27 cellular contexts compared by ENCODE assay signal in the genomic region with DNA sequence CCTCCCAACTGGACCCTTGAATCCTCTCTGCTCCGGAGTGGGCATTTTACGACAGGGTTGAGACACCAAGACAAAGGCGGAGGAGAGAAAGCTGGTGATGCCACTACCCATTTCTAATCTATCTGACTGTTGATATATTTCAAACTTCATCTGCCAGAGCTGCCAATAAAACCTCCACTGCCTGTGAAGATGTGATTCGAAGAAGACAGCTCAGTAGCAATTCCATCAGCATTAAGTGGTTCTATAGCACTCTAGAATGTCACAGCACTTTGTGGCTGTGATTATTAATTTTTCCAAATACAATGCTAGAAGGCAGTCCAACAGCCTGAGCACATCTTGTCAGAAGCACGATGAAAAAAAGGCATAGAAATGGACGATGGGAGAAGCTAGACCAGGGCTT.
DNase-seq lines count a peak whose midpoint lies in the region; TF ChIP-seq lines count a peak whose summit lies in the region.
"Had no signal": no experiment of that assay in that cellular context is flagged by ENCODE, and none has a peak within 500 bp of the region (broad histone marks: within the 10 kb centered on the region; RNA-seq: fewer than 3 reads in every experiment).

No MANE protein-coding gene starts in this region.

- H2AFZ ChIP-seq in neural cell (ENCODE audit: low read depth, low read length): no peak overlapping the region

- no peaks in the 10 kb centered on the region for H3K9me2 ChIP-seq in neural cell (ENCODE audit: insufficient read depth, low read length)

- no peak overlapping the region for H3K9ac ChIP-seq in neural cell (ENCODE audit: low read length)
- H3K9ac ChIP-seq: BLaER1; BLaER1 treated with 17β-estradiol and CSF1 and Interleukin-3, amounts not matched to agents 10 nM and 100 nM had no signal

- DNase-seq in stimulated activated CD4-positive, alpha-beta T cell treated with anti-CD3 and anti-CD28 coated beads, Interleukin-15, amount 100 ng/mL, for 24 hours: no peak
- DNase-seq: 8988T; ACHN; AML-193; BE2C; C1 segment of cervical spinal cord; Caco-2; Calu3; CD4-positive, alpha-beta memory T cell; CD4-positive, alpha-beta T cell; CD4-positive, CD25-positive, alpha-beta regulatory T cell; CD8-positive, alpha-beta memory T cell; CD8-positive, alpha-beta T cell; COR-L47; DMS 273 treated with DMSO at 0.1 percent for 48 hours; DMS153; DMS53; DMS79; DMS79 treated with DMSO at 0.1 percent for 48 hours; DND-41; EL had no signal

- H3F3A ChIP-seq in neural cell (ENCODE audit: insufficient read depth, low read length, poor library complexity, severe bottlenecking): no peaks in the 10 kb centered on the region

- no peaks in the 10 kb centered on the region for H3K79me2 ChIP-seq in neural cell (replicated peaks; ENCODE audit: insufficient read depth, low read length)

- TF ChIP-seq CTCF in neural cell (IDR thresholded peaks at IDR 0.05; ENCODE audit: poor library complexity, severe bottlenecking): no peak

- no peaks in the 10 kb centered on the region for H4K20me1 ChIP-seq in neural cell (ENCODE audit: insufficient read depth)
- H4K20me1 ChIP-seq: BLaER1; BLaER1 treated with 17β-estradiol and CSF1 and Interleukin-3, amounts not matched to agents 10 nM and 100 nM had no signal

- no peak overlapping the region for H3K4me3 ChIP-seq in neural cell (ENCODE audit: low read length)
- H3K4me3 ChIP-seq: A549; BLaER1; BLaER1 treated with 17β-estradiol and CSF1 and Interleukin-3, amounts not matched to agents 10 nM and 100 nM had no signal

- peak overlapping the region; percentile 20 for H3K27ac ChIP-seq in neural cell (ENCODE audit: low read length)
- H3K27ac ChIP-seq: 22Rv1; A549; BLaER1; BLaER1 treated with 17β-estradiol and CSF1 and Interleukin-3, amounts not matched to agents 10 nM and 100 nM; C4-2B had no signal

- no peaks in the 10 kb centered on the region for H3K9me3 ChIP-seq in neural cell (ENCODE audit: low read length)
- H3K9me3 ChIP-seq: A549; BE2C; BLaER1; BLaER1 treated with 17β-estradiol and CSF1 and Interleukin-3, amounts not matched to agents 10 nM and 100 nM; Caco-2 had no signal

- TF ChIP-seq RAD21 in neural cell (conservative IDR thresholded peaks at IDR 0.05): peak; percentile 15

- no peaks in the 10 kb centered on the region for H3K27me3 ChIP-seq in neural cell (ENCODE audit: insufficient read depth, low read depth, low read length)
- H3K27me3 ChIP-seq: BE2C; BLaER1; BLaER1 treated with 17β-estradiol and CSF1 and Interleukin-3, amounts not matched to agents 10 nM and 100 nM had no signal

- TF ChIP-seq EP300 in neural cell (conservative IDR thresholded peaks at IDR 0.05; ENCODE audit: poor library complexity, severe bottlenecking): peak; percentile 97

- H3K36me3 ChIP-seq in neural cell (ENCODE audit: insufficient read depth, low read length): no peaks in the 10 kb centered on the region
- H3K36me3 ChIP-seq: BE2C; BLaER1; BLaER1 treated with 17β-estradiol and CSF1 and Interleukin-3, amounts not matched to agents 10 nM and 100 nM had no signal

- H3K4me2 ChIP-seq in neural cell (ENCODE audit: low read length): no peak overlapping the region
- H3K4me2 ChIP-seq: A549; BLaER1; BLaER1 treated with 17β-estradiol and CSF1 and Interleukin-3, amounts not matched to agents 10 nM and 100 nM had no signal

TF ChIP-seq in neural cell, 6 proteins besides CTCF, POLR2A, EP300 and RAD21:
- TF ChIP-seq SMC3 (conservative IDR thresholded peaks at IDR 0.05; ENCODE audit: poor library complexity): no peak
- peak; percentile 78 for TF ChIP-seq POLR2AphosphoS5 (IDR thresholded peaks at IDR 0.05)
- TF ChIP-seq TAF1 (IDR thresholded peaks at IDR 0.05; ENCODE audit: low read depth): no peak
- TF ChIP-seq, protein P1, sequence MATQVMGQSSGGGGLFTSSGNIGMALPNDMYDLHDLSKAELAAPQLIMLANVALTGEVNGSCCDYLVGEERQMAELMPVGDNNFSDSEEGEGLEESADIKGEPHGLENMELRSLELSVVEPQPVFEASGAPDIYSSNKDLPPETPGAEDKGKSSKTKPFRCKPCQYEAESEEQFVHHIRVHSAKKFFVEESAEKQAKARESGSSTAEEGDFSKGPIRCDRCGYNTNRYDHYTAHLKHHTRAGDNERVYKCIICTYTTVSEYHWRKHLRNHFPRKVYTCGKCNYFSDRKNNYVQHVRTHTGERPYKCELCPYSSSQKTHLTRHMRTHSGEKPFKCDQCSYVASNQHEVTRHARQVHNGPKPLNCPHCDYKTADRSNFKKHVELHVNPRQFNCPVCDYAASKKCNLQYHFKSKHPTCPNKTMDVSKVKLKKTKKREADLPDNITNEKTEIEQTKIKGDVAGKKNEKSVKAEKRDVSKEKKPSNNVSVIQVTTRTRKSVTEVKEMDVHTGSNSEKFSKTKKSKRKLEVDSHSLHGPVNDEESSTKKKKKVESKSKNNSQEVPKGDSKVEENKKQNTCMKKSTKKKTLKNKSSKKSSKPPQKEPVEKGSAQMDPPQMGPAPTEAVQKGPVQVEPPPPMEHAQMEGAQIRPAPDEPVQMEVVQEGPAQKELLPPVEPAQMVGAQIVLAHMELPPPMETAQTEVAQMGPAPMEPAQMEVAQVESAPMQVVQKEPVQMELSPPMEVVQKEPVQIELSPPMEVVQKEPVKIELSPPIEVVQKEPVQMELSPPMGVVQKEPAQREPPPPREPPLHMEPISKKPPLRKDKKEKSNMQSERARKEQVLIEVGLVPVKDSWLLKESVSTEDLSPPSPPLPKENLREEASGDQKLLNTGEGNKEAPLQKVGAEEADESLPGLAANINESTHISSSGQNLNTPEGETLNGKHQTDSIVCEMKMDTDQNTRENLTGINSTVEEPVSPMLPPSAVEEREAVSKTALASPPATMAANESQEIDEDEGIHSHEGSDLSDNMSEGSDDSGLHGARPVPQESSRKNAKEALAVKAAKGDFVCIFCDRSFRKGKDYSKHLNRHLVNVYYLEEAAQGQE (IDR thresholded peaks at IDR 0.05; ENCODE audit: borderline replicate concordance): peak; percentile 27
- TF ChIP-seq MXI1 (conservative IDR thresholded peaks at IDR 0.05; ENCODE audit: poor library complexity, severe bottlenecking): no peak
